8 cellular contexts compared by ENCODE assay signal in genomic region chr19:9913237-9914000, GRCh38. TPM values are rescaled to one million over a fixed set of nuclear protein-coding genes. Genes with fewer than 3 reads are reported as not detected.
A peak's percentile ranks its signal among the peaks of the same experiment; 100 is the strongest.
DNase-seq lines count a peak whose midpoint lies in the region; ATAC-seq and TF ChIP-seq lines count a peak whose summit lies in the region.

No MANE protein-coding gene starts in this region.

- intact Hi-C loops in body of pancreas (cut with DNase I): no loop called here

- H3K36me3 ChIP-seq in body of pancreas (replicated peaks in 1 of 2; ENCODE audit: insufficient read depth in 1 of 2, low read depth in 2 of 2): no peaks in the 10 kb centered on the region

- no peaks in the 10 kb centered on the region for H3K9me3 Mint-ChIP-seq in stimulated activated naive CD8-positive, alpha-beta T cell treated with anti-CD3 and anti-CD28 coated beads, Interleukin-15, Interleukin-2, amounts not matched to agents 100 ng/mL and 50 ng/mL, for 24 hours
- no peaks in the 10 kb centered on the region for H3K9me3 Mint-ChIP-seq in memory B cell

- no peaks in the 10 kb centered on the region for H3K27me3 ChIP-seq in body of pancreas

- no peak overlapping the region for H3K27ac ChIP-seq in body of pancreas

- peaks cover 35% of the 10 kb centered on the region for H3K27me3 Mint-ChIP-seq in stimulated activated naive CD8-positive, alpha-beta T cell treated with anti-CD3 and anti-CD28 coated beads, Interleukin-15, Interleukin-2, amounts not matched to agents 100 ng/mL and 50 ng/mL, for 24 hours
- H3K27me3 Mint-ChIP-seq in memory B cell: peaks cover 22% of the 10 kb centered on the region

- H3K36me3 Mint-ChIP-seq in stimulated activated naive CD8-positive, alpha-beta T cell treated with anti-CD3 and anti-CD28 coated beads, Interleukin-15, Interleukin-2, amounts not matched to agents 100 ng/mL and 50 ng/mL, for 24 hours (ENCODE audit: low read depth): no peaks in the 10 kb centered on the region
- no peaks in the 10 kb centered on the region for H3K36me3 Mint-ChIP-seq in memory B cell

- TF ChIP-seq CTCF in body of pancreas (IDR thresholded peaks at IDR 0.05): no peak

- H3K4me3 ChIP-seq in body of pancreas: peak overlapping the region; percentile 15 to 29

- WGBS in body of pancreas, 2 donors: 3% methylated on average over 73 of the region's 95 CpGs; no CpG with 5 or more reads in 1 of the 2 donors

- H3K9me3 ChIP-seq in body of pancreas: no peaks in the 10 kb centered on the region

- no peak for TF ChIP-seq POLR2A in body of pancreas (IDR thresholded peaks at IDR 0.05)

- no peak for ATAC-seq in stimulated activated naive CD8-positive, alpha-beta T cell treated with anti-CD3 and anti-CD28 coated beads, Interleukin-15, Interleukin-2, amounts not matched to agents 100 U/mL and 50 U/mL, for 24 hours
- ATAC-seq in body of pancreas (peak; percentile 25), memory B cell (ENCODE audit: low read depth) (no peak), HG03520 (IDR thresholded peaks at IDR 0.05; ENCODE audit: unreplicated experiment) (no peak), HG02981 (IDR thresholded peaks at IDR 0.05; ENCODE audit: unreplicated experiment) (no peak)

- peaks cover 18% of the 10 kb centered on the region for H3K4me1 ChIP-seq in body of pancreas

- peaks cover 10% of the 10 kb centered on the region for H3K4me1 Mint-ChIP-seq in stimulated activated naive CD8-positive, alpha-beta T cell treated with anti-CD3 and anti-CD28 coated beads, Interleukin-15, Interleukin-2, amounts not matched to agents 100 ng/mL and 50 ng/mL, for 24 hours (ENCODE audit: low read depth)
- H3K4me1 Mint-ChIP-seq in memory B cell: peaks cover 4% of the 10 kb centered on the region

- H3K4me3 Mint-ChIP-seq in stimulated activated naive CD8-positive, alpha-beta T cell treated with anti-CD3 and anti-CD28 coated beads, Interleukin-15, Interleukin-2, amounts not matched to agents 100 ng/mL and 50 ng/mL, for 24 hours: peak overlapping the region; percentile 59
- peak overlapping the region; percentile 11 for H3K4me3 Mint-ChIP-seq in memory B cell

- no peak overlapping the region for H3K27ac Mint-ChIP-seq in stimulated activated naive CD8-positive, alpha-beta T cell treated with anti-CD3 and anti-CD28 coated beads, Interleukin-15, Interleukin-2, amounts not matched to agents 100 ng/mL and 50 ng/mL, for 24 hours
- no peak overlapping the region for H3K27ac Mint-ChIP-seq in memory B cell

- DNase-seq in stimulated activated naive CD8-positive, alpha-beta T cell treated with anti-CD3 and anti-CD28 coated beads, Interleukin-15, Interleukin-2, amounts not matched to agents 100 U/mL and 50 U/mL, for 24 hours: no peak
- DNase-seq in body of pancreas: peak; percentile 31 to 68 (median 34)
- no peak for DNase-seq in memory B cell (ENCODE audit: low spot score in 2 of 2)
- DNase-seq in activated gamma-delta T cell treated with Interleukin-2 at 50 U/mL for 16 hours: no peak
- DNase-seq in SK-N-DZ (ENCODE audit: low spot score): no peak

RNA-seq across cellular contexts. Expression of gene OLFM2, which starts 22.9 kb away (rescaled TPM):
- 10 to 100 TPM in 1 of 2 donors, 1 to 10 TPM in 1; 3.1 to 11.9 TPM for total RNA-seq in body of pancreas
- polyA plus RNA-seq in SK-N-DZ (2014; cell fraction: cytosol; rRNA removed): 27.1 and 50.2 TPM in 2 replicates
- polyA plus RNA-seq in SK-N-DZ (2014; cell fraction: nucleus; rRNA removed): 11.8 and 26.8 TPM in 2 replicates

Comparison
In these comparisons a context has a peak if more than half of its experiments do, and no peak if none do; other contexts are left out.
1. DNase-seq: peak in body of pancreas (4 of 4); none in stimulated activated naive CD8-positive, alpha-beta T cell treated with anti-CD3 and anti-CD28 coated beads, Interleukin-15, Interleukin-2, amounts not matched to agents 100 U/mL and 50 U/mL, for 24 hours (single experiment), memory B cell (0 of 2), activated gamma-delta T cell treated with Interleukin-2 at 50 U/mL for 16 hours (single experiment) and SK-N-DZ (single experiment).